ENCODE assay signal across 9 cellular contexts in genomic region chr11:107017104-107017432, GRCh38. TPM values are rescaled to one million over a fixed set of nuclear protein-coding genes. Genes with fewer than 3 reads are reported as not detected.
DNase-seq lines count a peak whose midpoint lies in the region; ATAC-seq and TF ChIP-seq lines count a peak whose summit lies in the region.
"Had no signal": no experiment of that assay in that cellular context is flagged by ENCODE, and none has a peak within 500 bp of the region (broad histone marks: within the 10 kb centered on the region; RNA-seq: fewer than 3 reads in every experiment).

No MANE protein-coding gene starts in this region.

- intact Hi-C loops in CD14-positive monocyte (cut with micrococcal nuclease) = no loop called here

- H3K36me3 Mint-ChIP-seq in T-helper 17 cell (ENCODE audit: low read depth) = no peaks in the 10 kb centered on the region
- H3K36me3 Mint-ChIP-seq in progenitor cell of endocrine pancreas (ENCODE audit: insufficient read depth) = peaks cover 2% of the 10 kb centered on the region
- H3K36me3 Mint-ChIP-seq in CD14-positive monocyte = peaks cover 0 to 3% of the 10 kb centered on the region in 2 donors

- no peak for ATAC-seq in T-helper 17 cell
- ATAC-seq in activated CD4-positive, CD25-positive, alpha-beta regulatory T cell treated with anti-CD3 and anti-CD28 coated beads, Interleukin-2, amount 50 U/mL, for 24 hours = no peak

- H3K27me3 Mint-ChIP-seq in T-helper 17 cell (peaks cover 25% of the 10 kb centered on the region), progenitor cell of endocrine pancreas (peaks cover 8% of the 10 kb centered on the region), CD14-positive monocyte (ENCODE audit: low read depth in 3 of 3) (peaks cover 39 to 45% (median 40%) of the 10 kb centered on the region in 3 donors)

- H3K4me3 Mint-ChIP-seq in T-helper 17 cell (peak overlapping the region; percentile 37), progenitor cell of endocrine pancreas (ENCODE audit: low read depth) (peak overlapping the region; percentile 78), CD14-positive monocyte (peak overlapping the region in 1 of 2 donors; percentile 41)

- TF ChIP-seq CTCF in progenitor cell of endocrine pancreas (IDR thresholded peaks at IDR 0.05; ENCODE audit: unreplicated experiment) (no peak), CD14-positive monocyte (IDR thresholded peaks at IDR 0.05) (no peak)

- no peaks in the 10 kb centered on the region for H3K4me1 Mint-ChIP-seq in T-helper 17 cell
- H3K4me1 Mint-ChIP-seq in progenitor cell of endocrine pancreas (ENCODE audit: low read depth) = peaks cover 32% of the 10 kb centered on the region
- H3K4me1 Mint-ChIP-seq in CD14-positive monocyte = no peaks in the 10 kb centered on the region

- peak; percentile 30 for DNase-seq in EL
- no peak for DNase-seq in T-helper 17 cell
- peak; percentile 3 for DNase-seq in glomerular visceral epithelial cell (ENCODE audit: extremely low spot score)
- DNase-seq in progenitor cell of endocrine pancreas (ENCODE audit: low spot score, unreplicated experiment) = no peak
- DNase-seq in NCI-H2196 treated with DMSO at 0.1 percent for 48 hours (lab: John Stamatoyannopoulos, UW; ENCODE audit: unreplicated experiment) = no peak
- no peak for DNase-seq in hepatic stellate cell (ENCODE audit: low spot score)
- no peak for DNase-seq in CD14-positive monocyte (ENCODE audit: low spot score)
- DNase-seq: NCI-H1694 had no signal

- H3K27ac Mint-ChIP-seq in T-helper 17 cell = no peak overlapping the region
- H3K27ac Mint-ChIP-seq in progenitor cell of endocrine pancreas = peak overlapping the region; percentile 9
- no peak overlapping the region for H3K27ac Mint-ChIP-seq in CD14-positive monocyte

- H3K9me3 ChIP-seq in T-helper 17 cell (ENCODE audit: control insufficient read depth, low read length, poor library complexity, severe bottlenecking) = no peaks in the 10 kb centered on the region

- H3K9me3 Mint-ChIP-seq in progenitor cell of endocrine pancreas (ENCODE audit: low read depth) (no peaks in the 10 kb centered on the region), CD14-positive monocyte (peaks cover 0 to 5% (median 0%) of the 10 kb centered on the region in 7 donors)

RNA-seq across cellular contexts. Expression of gene GUCY1A2, which starts 1.2 kb away (rescaled TPM):
- total RNA-seq in T-helper 17 cell = under 1 TPM in 1 of 2 donors, not detected in 1; 0.13 TPM
- 36.5 and 38.5 TPM in 2 replicates for total RNA-seq in progenitor cell of endocrine pancreas
- polyA plus RNA-seq in CD14-positive monocyte = not detected

Comparison
In these comparisons a context has a peak if more than half of its experiments do, and no peak if none do; other contexts are left out.
1. DNase-seq: peak in EL (single experiment) and glomerular visceral epithelial cell (single experiment); none in T-helper 17 cell (0 of 3), progenitor cell of endocrine pancreas (single experiment), NCI-H2196 treated with DMSO at 0.1 percent for 48 hours (single experiment), hepatic stellate cell (single experiment) and CD14-positive monocyte (single experiment).
2. RNA of gene GUCY1A2, which starts 1.2 kb away (total RNA-seq): 36.5 to 38.5 TPM in progenitor cell of endocrine pancreas; 0.13 TPM in T-helper 17 cell; every median in the first group is over 10 times any median in the second.